In the genomic region with DNA sequence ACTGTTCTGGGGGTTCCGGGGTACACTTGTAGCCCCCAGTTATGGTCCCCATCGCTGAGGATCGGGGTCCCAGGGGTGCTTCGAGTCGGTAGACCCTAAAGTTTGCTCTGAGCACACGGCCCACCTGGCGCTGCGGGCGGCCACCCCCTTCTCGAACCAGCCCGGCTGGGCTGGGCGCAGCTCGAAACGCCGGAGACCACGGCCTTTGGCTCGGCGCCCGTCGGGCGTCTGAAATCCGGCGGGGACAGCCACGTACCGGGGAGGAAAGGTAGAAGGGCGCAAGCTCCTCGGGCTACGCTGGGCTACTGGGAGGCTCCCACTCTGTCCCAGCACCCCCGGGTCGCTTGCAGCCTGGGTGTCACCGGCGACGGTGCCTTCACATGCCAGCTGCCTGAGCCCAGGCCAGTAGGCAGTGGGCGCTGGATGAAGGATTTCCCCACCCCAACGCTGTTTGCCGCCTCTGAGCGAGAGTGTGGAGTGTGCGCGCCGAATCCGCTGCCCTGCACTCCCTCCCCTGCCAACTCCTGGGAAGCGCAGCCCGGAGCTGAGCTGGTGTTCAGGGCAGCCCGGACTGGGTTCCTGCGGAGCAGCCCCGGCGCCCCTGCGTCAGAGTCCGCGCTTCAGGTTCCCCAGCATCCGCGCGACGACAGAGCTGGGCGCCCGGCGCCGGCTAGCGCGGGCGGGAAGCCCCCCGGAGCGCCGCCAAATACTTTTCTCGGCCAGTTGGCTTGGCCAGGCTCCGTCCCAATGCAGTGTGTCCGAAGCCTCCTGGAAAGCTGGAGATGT, we compare ENCODE assay signal across 8 cellular contexts. TPM values are rescaled to one million over a fixed set of nuclear protein-coding genes. Genes with fewer than 3 reads are reported as not detected.
A peak's percentile ranks its signal among the peaks of the same experiment; 100 is the strongest.
DNase-seq lines count a peak whose midpoint lies in the region; ATAC-seq and TF ChIP-seq lines count a peak whose summit lies in the region.

No MANE protein-coding gene starts in this region.

- H3K27me3 ChIP-seq in left lung, result peaks cover 0 to 52% of the 10 kb centered on the region in 2 donors

- intact Hi-C loops in left lung (cut with DNase I), result no loop called here

- H3K9me3 ChIP-seq in left lung, result no peaks in the 10 kb centered on the region

- peak overlapping the region; percentile 82 for H3K27ac Mint-ChIP-seq in chondrocyte (ENCODE audit: unreplicated experiment)
- H3K27ac Mint-ChIP-seq in stimulated activated naive B cell treated with anti-CD40 and anti-IgM and Interleukin-4, amounts not matched to agents 10 μg/mL and 1 μg/mL and 100 μg/mL, for 72 hours, result peak overlapping the region; percentile 25

- DNase-seq in NCI-H1105 treated with DMSO at 0.1 percent for 48 hours (lab: John Stamatoyannopoulos, UW) (peak; percentile 34), NCI-H1105 (lab: John Stamatoyannopoulos, UW) (no peak), RKO (ENCODE audit: low spot score) (peak; percentile 14), chondrocyte (ENCODE audit: low spot score) (peak; percentile 86), left lung (peak in 1 of 2 donors; percentile 73), COLO829 (ENCODE audit: low spot score) (no peak)
- no peak for DNase-seq in stimulated activated naive B cell treated with anti-CD40 and anti-IgM and Interleukin-4, amounts not matched to agents 10 μg/mL and 1 μg/mL and 100 μg/mL, for 72 hours

- H3K4me3 ChIP-seq in left lung, result peak overlapping the region; percentile 42 to 52

- peak overlapping the region; percentile 57 to 82 for H3K27ac ChIP-seq in left lung

- peak overlapping the region; percentile 72 for H3K4me3 Mint-ChIP-seq in chondrocyte (ENCODE audit: unreplicated experiment)
- H3K4me3 Mint-ChIP-seq in stimulated activated naive B cell treated with anti-CD40 and anti-IgM and Interleukin-4, amounts not matched to agents 10 μg/mL and 1 μg/mL and 100 μg/mL, for 72 hours, result peak overlapping the region; percentile 70 to 79

- peaks cover 15% of the 10 kb centered on the region for H3K4me1 Mint-ChIP-seq in chondrocyte (ENCODE audit: low read depth)
- H3K4me1 Mint-ChIP-seq in stimulated activated naive B cell treated with anti-CD40 and anti-IgM and Interleukin-4, amounts not matched to agents 10 μg/mL and 1 μg/mL and 100 μg/mL, for 72 hours, result peaks cover 23 to 42% of the 10 kb centered on the region in 2 donors

- no peaks in the 10 kb centered on the region for H3K9me3 Mint-ChIP-seq in chondrocyte (ENCODE audit: low read depth)
- no peaks in the 10 kb centered on the region for H3K9me3 Mint-ChIP-seq in stimulated activated naive B cell treated with anti-CD40 and anti-IgM and Interleukin-4, amounts not matched to agents 10 μg/mL and 1 μg/mL and 100 μg/mL, for 72 hours

- ATAC-seq in left lung (peak; percentile 38), GM21529 (IDR thresholded peaks at IDR 0.05; ENCODE audit: unreplicated experiment) (no peak)
- peak; percentile 6 for ATAC-seq in stimulated activated naive B cell treated with anti-CD40 and anti-IgM and Interleukin-4, amounts not matched to agents 10 μg/mL and 1 μg/mL and 100 μg/mL, for 72 hours (replicated peaks)

- no peaks in the 10 kb centered on the region for H3K27me3 Mint-ChIP-seq in chondrocyte (ENCODE audit: low read depth)
- peaks cover 26 to 31% of the 10 kb centered on the region in 2 donors for H3K27me3 Mint-ChIP-seq in stimulated activated naive B cell treated with anti-CD40 and anti-IgM and Interleukin-4, amounts not matched to agents 10 μg/mL and 1 μg/mL and 100 μg/mL, for 72 hours

- H3K36me3 Mint-ChIP-seq in chondrocyte (ENCODE audit: low read depth), result no peaks in the 10 kb centered on the region
- no peaks in the 10 kb centered on the region for H3K36me3 Mint-ChIP-seq in stimulated activated naive B cell treated with anti-CD40 and anti-IgM and Interleukin-4, amounts not matched to agents 10 μg/mL and 1 μg/mL and 100 μg/mL, for 72 hours

- no peaks in the 10 kb centered on the region for H3K36me3 ChIP-seq in left lung

- H3K4me1 ChIP-seq in left lung, result peaks cover 0 to 23% of the 10 kb centered on the region in 2 donors

- peak; percentile 37 for TF ChIP-seq CTCF in chondrocyte (IDR thresholded peaks at IDR 0.05)
- no peak for TF ChIP-seq CTCF in left lung (IDR thresholded peaks at IDR 0.05)

RNA-seq across cellular contexts. Expression of a gene that starts 0.6 kb away (rescaled TPM):
- total RNA-seq in chondrocyte (6.0 to 9.3 TPM (median 8.8 TPM) in 3 replicates), left lung (1 to 10 TPM; 3.6 to 4.0 TPM)

Comparison
In these comparisons a context has a peak if more than half of its experiments do, and no peak if none do; other contexts are left out.
1. DNase-seq: peak in NCI-H1105 treated with DMSO at 0.1 percent for 48 hours (single experiment), RKO (single experiment) and chondrocyte (single experiment); none in NCI-H1105 (single experiment), stimulated activated naive B cell treated with anti-CD40 and anti-IgM and Interleukin-4, amounts not matched to agents 10 μg/mL and 1 μg/mL and 100 μg/mL, for 72 hours (single experiment) and COLO829 (single experiment).